Comparison of ENCODE assay signal across 24 cellular contexts in the genomic region with DNA sequence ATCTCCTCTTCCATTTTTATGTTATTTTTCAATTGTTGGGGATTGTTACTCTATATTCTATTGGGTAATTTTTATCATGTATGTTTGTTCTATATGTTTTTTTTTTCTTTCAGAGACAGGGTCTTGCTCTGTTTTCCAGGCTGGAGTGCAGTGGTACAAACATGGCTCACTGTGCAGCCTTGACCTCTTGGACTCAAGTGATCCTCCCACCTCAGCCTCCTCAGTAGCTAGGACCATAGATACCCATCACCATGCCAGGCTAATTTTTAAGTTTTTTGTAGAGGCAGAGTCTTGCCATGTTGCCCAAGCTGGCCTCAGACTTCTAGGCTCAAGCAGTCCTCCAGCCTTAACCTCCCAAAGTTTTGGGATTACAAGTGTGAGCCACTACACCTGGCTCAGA.
"Had no signal": no experiment of that assay in that cellular context is flagged by ENCODE, and none has a peak within 500 bp of the region (broad histone marks: within the 10 kb centered on the region; RNA-seq: fewer than 3 reads in every experiment).

No MANE protein-coding gene starts in this region.

- H3K27ac Mint-ChIP-seq: activated naive CD4-positive, alpha-beta T cell treated with anti-CD3 and anti-CD28 coated beads, Interleukin-2, amount 10 ng/mL, durations not matched to agents 7 days and 5 days; activated T-cell treated with anti-CD3 and anti-CD28 coated beads, Interleukin-2, amount 50 U/mL, for 24 hours; naive thymus-derived CD4-positive, alpha-beta T cell; progenitor cell of endocrine pancreas; stimulated activated naive B cell treated with anti-CD40 and anti-IgM and Interleukin-4, amounts not matched to agents 10 μg/mL and 1 μg/mL and 100 μg/mL, for 72 hours; T-helper 17 cell had no signal

- H3K27me3 Mint-ChIP-seq: activated naive CD4-positive, alpha-beta T cell treated with anti-CD3 and anti-CD28 coated beads, Interleukin-2, amount 10 ng/mL, durations not matched to agents 7 days and 5 days; activated T-cell treated with anti-CD3 and anti-CD28 coated beads, Interleukin-2, amount 50 U/mL, for 24 hours; effector memory CD8-positive, alpha-beta T cell; naive thymus-derived CD4-positive, alpha-beta T cell; progenitor cell of endocrine pancreas; stimulated activated naive B cell treated with anti-CD40 and anti-IgM and Interleukin-4, amounts not matched to agents 10 μg/mL and 1 μg/mL and 100 μg/mL, for 72 hours; T-helper 17 cell had no signal

- ATAC-seq: activated CD4-positive, CD25-positive, alpha-beta regulatory T cell treated with anti-CD3 and anti-CD28 coated beads, Interleukin-2, amount 50 U/mL, for 24 hours; effector memory CD8-positive, alpha-beta T cell; naive thymus-derived CD4-positive, alpha-beta T cell; stimulated activated naive B cell treated with anti-CD40 and anti-IgM and Interleukin-4, amounts not matched to agents 10 μg/mL and 1 μg/mL and 100 μg/mL, for 72 hours; T-helper 17 cell; upper lobe of right lung had no signal

- H3K4me1 Mint-ChIP-seq: activated naive CD4-positive, alpha-beta T cell treated with anti-CD3 and anti-CD28 coated beads, Interleukin-2, amount 10 ng/mL, durations not matched to agents 7 days and 5 days had no signal

- H3K36me3 ChIP-seq: cardiac muscle cell, ovary, upper lobe of right lung, WERI-Rb-1 had no signal

- H3K4me3 ChIP-seq: cardiac muscle cell, ovary, stomach, tibial artery, upper lobe of right lung had no signal

- DNase-seq: activated CD4-positive, alpha-beta T cell treated with anti-CD3 and anti-CD28 coated beads for 48 hours; activated CD4-positive, alpha-beta T cell treated with anti-CD3 and anti-CD28 coated beads, Interleukin-2, amount 50 U/mL, for 48 hours; activated CD8-positive, alpha-beta memory T cell treated with anti-CD3 and anti-CD28 coated beads for 24 hours; activated gamma-delta T cell; activated naive CD4-positive, alpha-beta T cell treated with anti-CD3 and anti-CD28 coated beads, Interleukin-2, amount 10 ng/mL, durations not matched to agents 7 days and 5 days; activated T-cell treated with anti-CD3 and anti-CD28 coated beads, Interleukin-2, amount 50 U/mL, for 24 hours; cortex of kidney; effector memory CD8-positive, alpha-beta T cell; midbrain; naive thymus-derived CD4-positive, alpha-beta T cell; ovary; stimulated activated CD4-positive, alpha-beta T cell treated with anti-CD3 and anti-CD28 coated beads, Interleukin-15, amount 100 ng/mL, for 24 hours; stimulated activated CD4-positive, alpha-beta T cell treated with anti-CD3 and anti-CD28 coated beads, Interleukin-2, amount 100 ng/mL, for 24 hours; stimulated activated naive B cell treated with anti-CD40 and anti-IgM and Interleukin-4, amounts not matched to agents 10 μg/mL and 1 μg/mL and 100 μg/mL, for 72 hours; stomach; T-helper 17 cell; T1000; tibial artery; upper lobe of right lung; WERI-Rb-1 had no signal

- H3K4me3 Mint-ChIP-seq: activated naive CD4-positive, alpha-beta T cell treated with anti-CD3 and anti-CD28 coated beads, Interleukin-2, amount 10 ng/mL, durations not matched to agents 7 days and 5 days; activated T-cell treated with anti-CD3 and anti-CD28 coated beads, Interleukin-2, amount 50 U/mL, for 24 hours; brain; effector memory CD8-positive, alpha-beta T cell; naive thymus-derived CD4-positive, alpha-beta T cell; T-helper 17 cell had no signal

- H3K27ac ChIP-seq: cardiac muscle cell, ovary, stomach, upper lobe of right lung, WERI-Rb-1 had no signal

- H3K9me3 ChIP-seq: ovary, stomach, tibial artery, upper lobe of right lung had no signal

- H3K27me3 ChIP-seq: cardiac muscle cell, ovary, stomach, tibial artery, upper lobe of right lung had no signal
